Comparison of ENCODE assay signal across 14 cellular contexts in genomic region chr16:1030381-1030901, GRCh38. TPM values are rescaled to one million over a fixed set of nuclear protein-coding genes. Genes with fewer than 3 reads are reported as not detected.
"Had no signal": no experiment of that assay in that cellular context is flagged by ENCODE, and none has a peak within 500 bp of the region (broad histone marks: within the 10 kb centered on the region; RNA-seq: fewer than 3 reads in every experiment).

No MANE protein-coding gene starts in this region.

- H3K4me2 ChIP-seq: hepatocyte had no signal

- H3K27ac ChIP-seq: epithelial cell of prostate, gastrocnemius medialis, hepatocyte, lower lobe of right lung, transverse colon had no signal

- ATAC-seq: activated CD4-positive, CD25-positive, alpha-beta regulatory T cell treated with anti-CD3 and anti-CD28 coated beads, Interleukin-2, amount 50 U/mL, for 24 hours; effector memory CD8-positive, alpha-beta T cell; gastrocnemius medialis; lower lobe of right lung; sciatic nerve had no signal

- DNase-seq: activated naive CD8-positive, alpha-beta T cell treated with anti-CD3 and anti-CD28 coated beads, Interleukin-2, amount 10 ng/mL, durations not matched to agents 7 days and 5 days; effector memory CD8-positive, alpha-beta T cell; gastrocnemius medialis; lower lobe of right lung; stimulated activated CD4-positive, alpha-beta T cell treated with anti-CD3 and anti-CD28 coated beads, Interleukin-2, amount 100 ng/mL, for 24 hours; stimulated activated naive CD4-positive, alpha-beta T cell; transverse colon had no signal

- H3K9me3 ChIP-seq: gastrocnemius medialis, lower lobe of right lung, transverse colon had no signal

- H3K36me3 ChIP-seq: gastrocnemius medialis, lower lobe of right lung, transverse colon had no signal

- H3K4me1 ChIP-seq: gastrocnemius medialis, lower lobe of right lung, transverse colon had no signal

- H3K4me3 ChIP-seq: gastrocnemius medialis, hepatocyte, lower lobe of right lung, transverse colon had no signal

- H3K27me3 ChIP-seq: hepatocyte had no signal

RNA-seq across cellular contexts. Expression of gene SSTR5, which starts 42.1 kb away (rescaled TPM):
- total RNA-seq: activated naive CD8-positive, alpha-beta T cell treated with anti-CD3 and anti-CD28 coated beads, Interleukin-2, amount 10 ng/mL, durations not matched to agents 7 days and 5 days; astrocyte; kidney epithelial cell; lower lobe of right lung; mesothelial cell of epicardium; sciatic nerve; transverse colon had no signal
